Comparison of ENCODE assay signal across 8 cellular contexts in genomic region chr11:75214411-75214821, GRCh38. TPM values are rescaled to one million over a fixed set of nuclear protein-coding genes. Genes with fewer than 3 reads are reported as not detected.
A peak's percentile ranks its signal among the peaks of the same experiment; 100 is the strongest.
DNase-seq lines count a peak whose midpoint lies in the region; ATAC-seq and TF ChIP-seq lines count a peak whose summit lies in the region.

No MANE protein-coding gene starts in this region.

- H3K27me3 Mint-ChIP-seq in activated T-helper 17 cell treated with anti-CD3 and anti-CD28 coated beads, Interleukin-2, amount 50 U/mL, for 72 hours = peaks cover 22% of the 10 kb centered on the region
- peaks cover 7% of the 10 kb centered on the region for H3K27me3 Mint-ChIP-seq in glutamatergic neuron (ENCODE audit: unreplicated experiment)

- no peaks in the 10 kb centered on the region for H3K4me1 Mint-ChIP-seq in activated T-helper 17 cell treated with anti-CD3 and anti-CD28 coated beads, Interleukin-2, amount 50 U/mL, for 72 hours
- H3K4me1 Mint-ChIP-seq in glutamatergic neuron (ENCODE audit: low read depth, unreplicated experiment) = no peaks in the 10 kb centered on the region

- no peak overlapping the region for H3K4me3 ChIP-seq in RWPE2 (ENCODE audit: severe bottlenecking)

- TF ChIP-seq CTCF in RWPE2 (IDR thresholded peaks at IDR 0.05; ENCODE audit: poor library complexity, severe bottlenecking) (peak; percentile 27), glutamatergic neuron (IDR thresholded peaks at IDR 0.05; ENCODE audit: partially characterized antibody, unreplicated experiment) (no peak)

- no peaks in the 10 kb centered on the region for H3K36me3 ChIP-seq in RWPE2 (ENCODE audit: low read depth)

- H3K27ac ChIP-seq in RWPE2 (ENCODE audit: poor library complexity, severe bottlenecking) = no peak overlapping the region

- ATAC-seq in RWPE2 (ENCODE audit: low read depth) = peak; percentile 87
- peak; percentile 60 for ATAC-seq in activated T-helper 17 cell treated with anti-CD3 and anti-CD28 coated beads, Interleukin-2, amount 50 U/mL, for 72 hours (replicated peaks)
- no peak for ATAC-seq in HG03520 (IDR thresholded peaks at IDR 0.05; ENCODE audit: unreplicated experiment)
- no peak for ATAC-seq in HG03521 (IDR thresholded peaks at IDR 0.05; ENCODE audit: unreplicated experiment)

- H3K36me3 Mint-ChIP-seq in activated T-helper 17 cell treated with anti-CD3 and anti-CD28 coated beads, Interleukin-2, amount 50 U/mL, for 72 hours (ENCODE audit: low read depth) = no peaks in the 10 kb centered on the region
- H3K36me3 Mint-ChIP-seq in glutamatergic neuron (ENCODE audit: unreplicated experiment) = peaks cover 4% of the 10 kb centered on the region

- H3K27ac Mint-ChIP-seq in activated T-helper 17 cell treated with anti-CD3 and anti-CD28 coated beads, Interleukin-2, amount 50 U/mL, for 72 hours = no peak overlapping the region
- no peak overlapping the region for H3K27ac Mint-ChIP-seq in glutamatergic neuron (ENCODE audit: unreplicated experiment)

- H3K4me3 Mint-ChIP-seq in activated T-helper 17 cell treated with anti-CD3 and anti-CD28 coated beads, Interleukin-2, amount 50 U/mL, for 72 hours = no peak overlapping the region
- peak overlapping the region; percentile 30 for H3K4me3 Mint-ChIP-seq in glutamatergic neuron (ENCODE audit: unreplicated experiment)

- H3K9me3 ChIP-seq in RWPE2 (ENCODE audit: severe bottlenecking) = no peaks in the 10 kb centered on the region

- DNase-seq in AG08395 (ENCODE audit: low spot score) = peak; percentile 80
- DNase-seq in HCEC 1CT = peak; percentile 53
- DNase-seq in RWPE2 (ENCODE audit: low spot score) = peak; percentile 81
- DNase-seq in glutamatergic neuron = peak; percentile 50
- peak; percentile 68 for DNase-seq in retina

- no peaks in the 10 kb centered on the region for H3K9me3 Mint-ChIP-seq in activated T-helper 17 cell treated with anti-CD3 and anti-CD28 coated beads, Interleukin-2, amount 50 U/mL, for 72 hours
- no peaks in the 10 kb centered on the region for H3K9me3 Mint-ChIP-seq in glutamatergic neuron (ENCODE audit: unreplicated experiment)

- no peaks in the 10 kb centered on the region for H3K4me1 ChIP-seq in RWPE2 (ENCODE audit: insufficient read depth, poor library complexity, severe bottlenecking)

- no peaks in the 10 kb centered on the region for H3K27me3 ChIP-seq in RWPE2 (ENCODE audit: insufficient read depth, poor library complexity, severe bottlenecking)

RNA-seq across cellular contexts. Expression of gene TPBGL, which starts 26.2 kb away (rescaled TPM):
- under 1 TPM; 0.26 to 0.40 TPM for total RNA-seq in activated T-helper 17 cell treated with anti-CD3 and anti-CD28 coated beads, Interleukin-2, amount 50 U/mL, for 72 hours
- total RNA-seq in glutamatergic neuron (ENCODE audit: unreplicated experiment) = 2.3 TPM

Comparison
In these comparisons a context has a peak if more than half of its experiments do, and no peak if none do; other contexts are left out.
1. ATAC-seq: peak in RWPE2 (single experiment) and activated T-helper 17 cell treated with anti-CD3 and anti-CD28 coated beads, Interleukin-2, amount 50 U/mL, for 72 hours (single experiment); none in HG03520 (single experiment) and HG03521 (single experiment).
2. Peak in every context shown above with its lines, with median percentiles within 50 percentile points of each other: DNase-seq.